Comparison of ENCODE assay signal across 30 cellular contexts in the genomic region with DNA sequence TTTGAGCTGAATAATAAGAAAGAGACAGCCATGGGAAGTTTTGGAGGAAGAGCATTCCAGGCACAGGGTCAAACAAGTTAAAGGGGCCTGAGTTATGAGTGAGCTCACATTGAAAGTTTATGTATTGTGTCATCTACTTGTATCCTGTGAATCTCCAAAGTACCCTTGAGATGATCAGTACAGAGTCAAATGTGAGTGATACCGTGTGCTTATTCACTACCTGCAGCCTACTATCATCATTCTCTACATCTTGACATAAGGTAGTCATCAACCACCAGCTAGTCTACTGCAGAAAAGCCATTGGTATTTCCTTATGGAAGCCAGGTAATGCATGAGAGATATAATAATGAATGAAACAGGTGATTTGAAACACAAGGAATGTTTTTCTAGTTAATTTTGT. TPM values are rescaled to one million over a fixed set of nuclear protein-coding genes. Genes with fewer than 3 reads are reported as not detected.
"Had no signal": no experiment of that assay in that cellular context is flagged by ENCODE, and none has a peak within 500 bp of the region (broad histone marks: within the 10 kb centered on the region; RNA-seq: fewer than 3 reads in every experiment).

No MANE protein-coding gene starts in this region.

- ATAC-seq: gastroesophageal sphincter; left lobe of liver; mucosa of descending colon; naive thymus-derived CD8-positive, alpha-beta T cell; stimulated activated effector memory CD8-positive, alpha-beta T cell treated with anti-CD3 and anti-CD28 coated beads, Interleukin-12 subunit alpha, Interleukin-12 subunit beta, amount 100 ng/mL, for 72 hours; stimulated activated naive CD8-positive, alpha-beta T cell treated with anti-CD3 and anti-CD28 coated beads, Interleukin-15, Interleukin-2, amounts not matched to agents 100 U/mL and 50 U/mL, for 24 hours had no signal

- H2AFZ ChIP-seq: hepatocyte had no signal

- H3K27ac ChIP-seq: colonic mucosa, esophagus muscularis mucosa, hepatocyte, neutrophil, ovary, right atrium auricular region, sigmoid colon, suprapubic skin, thyroid gland, upper lobe of left lung, vagina had no signal

- H3K4me3 ChIP-seq: colonic mucosa, esophagus muscularis mucosa, gastroesophageal sphincter, hepatocyte, mucosa of descending colon, ovary, right atrium auricular region, sigmoid colon, suprapubic skin, thyroid gland, upper lobe of left lung, vagina had no signal

- FAIRE-seq: endothelial cell of umbilical vein, small intestine had no signal

- H3K36me3 ChIP-seq: colonic mucosa, esophagus muscularis mucosa, gastroesophageal sphincter, neutrophil, ovary, right atrium auricular region, sigmoid colon, suprapubic skin, thyroid gland, upper lobe of left lung, vagina had no signal

- H3K9me3 ChIP-seq: colonic mucosa, esophagus muscularis mucosa, gastroesophageal sphincter, mucosa of descending colon, neutrophil, ovary, right atrium auricular region, sigmoid colon, suprapubic skin, thyroid gland, upper lobe of left lung, vagina had no signal

- H3K4me2 ChIP-seq: hepatocyte had no signal

- H3K4me1 ChIP-seq: colonic mucosa had no signal

- H3K27me3 ChIP-seq: colonic mucosa, esophagus muscularis mucosa, gastroesophageal sphincter, hepatocyte, ovary, right atrium auricular region, sigmoid colon, suprapubic skin, thyroid gland, upper lobe of left lung, vagina had no signal

- DNase-seq: colonic mucosa; effector CD4-positive, alpha-beta T cell; endodermal cell; kidney glomerular epithelial cell; mucosa of descending colon; naive thymus-derived CD8-positive, alpha-beta T cell; ovary; sigmoid colon; small intestine; stimulated activated CD4-positive, alpha-beta T cell treated with anti-CD3 and anti-CD28 coated beads, Interleukin-4, amount 100 ng/mL, for 1 hour; stimulated activated CD8-positive, alpha-beta memory T cell treated with anti-CD3 and anti-CD28 coated beads, Interleukin-4, amount 100 ng/mL, for 48 hours; stimulated activated naive CD8-positive, alpha-beta T cell treated with anti-CD3 and anti-CD28 coated beads, Interleukin-15, Interleukin-2, amounts not matched to agents 100 U/mL and 50 U/mL, for 24 hours; thyroid gland; upper lobe of left lung had no signal

RNA-seq across cellular contexts. Expression of a gene that starts 59.1 kb away (rescaled TPM):
- total RNA-seq: cerebellum; colonic mucosa; dermis microvascular lymphatic vessel endothelial cell; endodermal cell; endothelial cell of umbilical vein; esophagus muscularis mucosa; fibroblast of villous mesenchyme; gastroesophageal sphincter; hepatocyte; left lobe of liver; lower leg skin; mucosa of descending colon; naive thymus-derived CD8-positive, alpha-beta T cell; ovary; posterior vena cava; right atrium auricular region; sigmoid colon; suprapubic skin; thyroid gland; upper lobe of left lung; vagina had no signal
- polyA plus RNA-seq: endothelial cell of umbilical vein; hepatocyte; naive thymus-derived CD8-positive, alpha-beta T cell; neural cell; ovary; small intestine had no signal
